In genomic region chr19:51712461-51713081, GRCh38 we compare ENCODE assay signal across 8 cellular contexts. TPM values are rescaled to one million over a fixed set of nuclear protein-coding genes. Genes with fewer than 3 reads are reported as not detected.
A peak's percentile ranks its signal among the peaks of the same experiment; 100 is the strongest.
DNase-seq lines count a peak whose midpoint lies in the region; ATAC-seq and TF ChIP-seq lines count a peak whose summit lies in the region.

No MANE protein-coding gene starts in this region.

- no peaks in the 10 kb centered on the region for H3K79me2 ChIP-seq in MM.1S (ENCODE audit: low read length)

- no peaks in the 10 kb centered on the region for H3F3A ChIP-seq in MM.1S (ENCODE audit: insufficient read depth, low read length)

- intact Hi-C loops in body of pancreas (cut with DNase I), result no loop called here
- intact Hi-C loops in naive thymus-derived CD4-positive, alpha-beta T cell (cut with micrococcal nuclease), result no loop called here

- H3K27me3 ChIP-seq in body of pancreas (no peaks in the 10 kb centered on the region), suprapubic skin (peaks cover 7% of the 10 kb centered on the region), MM.1S (replicated peaks; ENCODE audit: insufficient read depth, low read length) (no peaks in the 10 kb centered on the region)
- H3K27me3 ChIP-seq in naive thymus-derived CD4-positive, alpha-beta T cell (ENCODE audit: control insufficient read depth in 2 of 2, insufficient read depth in 2 of 2, low read length in 2 of 2), result no peaks in the 10 kb centered on the region

- no peak overlapping the region for H2AFZ ChIP-seq in MM.1S (ENCODE audit: low read length)

- no peaks in the 10 kb centered on the region for H3K36me3 Mint-ChIP-seq in neural crest cell (ENCODE audit: low read depth)
- peaks cover 0 to 12% (median 8%) of the 10 kb centered on the region in 5 donors for H3K36me3 Mint-ChIP-seq in naive thymus-derived CD4-positive, alpha-beta T cell

- H3K27me3 Mint-ChIP-seq in neural crest cell (ENCODE audit: low read depth), result peaks cover 64% of the 10 kb centered on the region
- peaks cover 0 to 19% (median 13%) of the 10 kb centered on the region in 5 donors for H3K27me3 Mint-ChIP-seq in naive thymus-derived CD4-positive, alpha-beta T cell

- CTCF ChIA-PET in naive thymus-derived CD4-positive, alpha-beta T cell (lab: Charles Lee), result no interaction called here

- no peaks in the 10 kb centered on the region for H3K36me3 ChIP-seq in body of pancreas (replicated peaks in 1 of 2; ENCODE audit: insufficient read depth in 1 of 2, low read depth in 2 of 2)
- no peaks in the 10 kb centered on the region for H3K36me3 ChIP-seq in suprapubic skin
- no peaks in the 10 kb centered on the region for H3K36me3 ChIP-seq in naive thymus-derived CD4-positive, alpha-beta T cell (ENCODE audit: control insufficient read depth in 2 of 3, insufficient read depth in 3 of 3, low read length in 3 of 3)
- no peaks in the 10 kb centered on the region for H3K36me3 ChIP-seq in MM.1S (replicated peaks; ENCODE audit: insufficient read depth, low read length)

- H3K4me1 ChIP-seq in body of pancreas, result no peaks in the 10 kb centered on the region
- peaks cover 4% of the 10 kb centered on the region for H3K4me1 ChIP-seq in suprapubic skin
- H3K4me1 ChIP-seq in naive thymus-derived CD4-positive, alpha-beta T cell (ENCODE audit: control insufficient read depth in 2 of 2, insufficient read depth in 2 of 2, low read length in 2 of 2), result no peaks in the 10 kb centered on the region
- H3K4me1 ChIP-seq in MM.1S (ENCODE audit: low read length), result no peaks in the 10 kb centered on the region

- ATAC-seq in body of pancreas, result no peak
- no peak for ATAC-seq in naive thymus-derived CD4-positive, alpha-beta T cell

- no peaks in the 10 kb centered on the region for H3K9me3 ChIP-seq in body of pancreas
- no peaks in the 10 kb centered on the region for H3K9me3 ChIP-seq in suprapubic skin
- no peaks in the 10 kb centered on the region for H3K9me3 ChIP-seq in naive thymus-derived CD4-positive, alpha-beta T cell (ENCODE audit: control insufficient read depth in 2 of 3, low read length in 3 of 3)
- no peaks in the 10 kb centered on the region for H3K9me3 ChIP-seq in MM.1S (replicated peaks; ENCODE audit: insufficient read depth, low read length)

- peak; percentile 61 for DNase-seq in GM10266 (ENCODE audit: extremely low spot score)
- peak; percentile 45 for DNase-seq in NCI-H146 (lab: John Stamatoyannopoulos, UW)
- peak in 2 of 4 donors; percentile 27 to 34 for DNase-seq in body of pancreas
- DNase-seq in neural crest cell (ENCODE audit: low read depth, low spot score), result no peak
- DNase-seq in suprapubic skin (ENCODE audit: low spot score in 2 of 2), result no peak
- DNase-seq in foreskin melanocyte, result no peak
- no peak for DNase-seq in naive thymus-derived CD4-positive, alpha-beta T cell
- no peak for DNase-seq in MM.1S

- TF ChIP-seq CTCF in GM10266 (IDR thresholded peaks at IDR 0.05; ENCODE audit: control insufficient read depth, insufficient read depth, low read depth, missing control alignments) (peak; percentile 25), body of pancreas (IDR thresholded peaks at IDR 0.05) (peak; percentile 10 to 40 (median 30)), neural crest cell (conservative IDR thresholded peaks at IDR 0.05) (peak; percentile 58), suprapubic skin (IDR thresholded peaks at IDR 0.05) (peak in 1 of 2 donors; percentile 61), MM.1S (IDR thresholded peaks at IDR 0.05; ENCODE audit: low read length) (no peak)

- no peaks in the 10 kb centered on the region for H3K4me1 Mint-ChIP-seq in neural crest cell
- H3K4me1 Mint-ChIP-seq in naive thymus-derived CD4-positive, alpha-beta T cell, result peaks cover 0 to 30% (median 9%) of the 10 kb centered on the region in 7 donors

- H3K4me3 ChIP-seq in body of pancreas (no peak overlapping the region), suprapubic skin (no peak overlapping the region), MM.1S (ENCODE audit: low read length) (no peak overlapping the region)
- H3K4me3 ChIP-seq in naive thymus-derived CD4-positive, alpha-beta T cell (ENCODE audit: low read length), result no peak overlapping the region

- H3K9me2 ChIP-seq in MM.1S (replicated peaks; ENCODE audit: insufficient read depth, low read length), result no peaks in the 10 kb centered on the region

- no peak overlapping the region for H3K4me3 Mint-ChIP-seq in neural crest cell
- no peak overlapping the region for H3K4me3 Mint-ChIP-seq in naive thymus-derived CD4-positive, alpha-beta T cell

- POLR2A ChIA-PET in naive thymus-derived CD4-positive, alpha-beta T cell (lab: Charles Lee), result interaction anchor here (1.0 kb wide), 1 partner anchor 291 kb away, joined by 3 read pairs; no protein-coding TSS in a partner anchor

- 29 to 37% methylated on average over 9 of the region's 9 CpGs for WGBS in body of pancreas, 2 donors
- WGBS in suprapubic skin, result 35% methylated on average over 9 of the region's 9 CpGs

- H3K27ac ChIP-seq in body of pancreas (no peak overlapping the region), suprapubic skin (no peak overlapping the region), MM.1S (ENCODE audit: low read length) (no peak overlapping the region)
- H3K27ac ChIP-seq in naive thymus-derived CD4-positive, alpha-beta T cell (ENCODE audit: low read depth, low read length), result no peak overlapping the region

- no peak for TF ChIP-seq EP300 in suprapubic skin (IDR thresholded peaks at IDR 0.05)

- H3K9me3 Mint-ChIP-seq in neural crest cell, result no peaks in the 10 kb centered on the region
- peaks cover 0 to 14% (median 1%) of the 10 kb centered on the region in 11 donors for H3K9me3 Mint-ChIP-seq in naive thymus-derived CD4-positive, alpha-beta T cell

- H3K4me2 ChIP-seq in MM.1S (ENCODE audit: low read depth, low read length), result no peak overlapping the region

- H3K9ac ChIP-seq in MM.1S (ENCODE audit: low read length), result no peak overlapping the region

- TF ChIP-seq POLR2A in body of pancreas (IDR thresholded peaks at IDR 0.05) (no peak), suprapubic skin (IDR thresholded peaks at IDR 0.05) (no peak)

- H3K27ac Mint-ChIP-seq in neural crest cell (ENCODE audit: unreplicated experiment), result no peak overlapping the region
- no peak overlapping the region for H3K27ac Mint-ChIP-seq in naive thymus-derived CD4-positive, alpha-beta T cell

- H4K20me1 ChIP-seq in MM.1S (ENCODE audit: insufficient read depth, low read length), result no peaks in the 10 kb centered on the region

RNA-seq across cellular contexts. Expression of gene HAS1, which starts 11.2 kb away (rescaled TPM):
- total RNA-seq in body of pancreas, result 10 to 100 TPM in 1 of 2 donors, 1 to 10 TPM in 1; 1.8 to 15.8 TPM
- total RNA-seq in neural crest cell, result not detected in 2 replicates
- 1 to 10 TPM in 3 of 4 donors, not detected in 1; 2.2 to 9.8 (median 4.4) TPM for total RNA-seq in suprapubic skin
- not detected for total RNA-seq in naive thymus-derived CD4-positive, alpha-beta T cell
- polyA plus RNA-seq in naive thymus-derived CD4-positive, alpha-beta T cell, result under 1 TPM; 0.11 to 0.90 TPM

RNA-seq across cellular contexts. Expression of gene SPACA6, which starts 19.4 kb away (rescaled TPM):
- total RNA-seq in body of pancreas (10 to 100 TPM in 1 of 2 donors, 1 to 10 TPM in 1; 7.9 to 16.3 TPM), neural crest cell (3.0 and 4.2 TPM in 2 replicates), suprapubic skin (10 to 100 TPM in 1 of 4 donors, 1 to 10 TPM in 3; 3.1 to 23.2 (median 7.8) TPM)
- 10 to 100 TPM in 1 of 5 experiments, 1 to 10 TPM in 4; 7.2 to 11.5 (median 8.0) TPM for total RNA-seq in naive thymus-derived CD4-positive, alpha-beta T cell
- polyA plus RNA-seq in naive thymus-derived CD4-positive, alpha-beta T cell, result 1 to 10 TPM; 2.0 to 4.9 TPM

RNA-seq across cellular contexts. Expression of gene FPR1, which starts 39.1 kb away (rescaled TPM):
- 1 to 10 TPM in 1 of 2 donors, not detected in 1; 4.7 TPM for total RNA-seq in body of pancreas
- not detected in 2 replicates for total RNA-seq in neural crest cell
- 1 to 10 TPM in 2 of 4 donors, under 1 TPM in 2; 0.60 to 1.7 (median 1.0) TPM for total RNA-seq in suprapubic skin
- total RNA-seq in naive thymus-derived CD4-positive, alpha-beta T cell, result 10 to 100 TPM in 1 of 5 experiments, 1 to 10 TPM in 1, under 1 TPM in 2, not detected in 1; 0.38 to 68.2 (median 3.4) TPM
- polyA plus RNA-seq in naive thymus-derived CD4-positive, alpha-beta T cell, result under 1 TPM; 0.24 to 0.30 TPM

RNA-seq across cellular contexts. Expression of gene FPR2, which starts 48.4 kb away (rescaled TPM):
- total RNA-seq in body of pancreas (under 1 TPM in 1 of 2 donors, not detected in 1; 0.78 TPM), neural crest cell (not detected in 2 replicates), suprapubic skin (under 1 TPM in 1 of 4 donors, not detected in 3; 0.34 TPM)
- 1 to 10 TPM in 1 of 5 experiments, under 1 TPM in 1, not detected in 3; 0.16 to 7.9 TPM for total RNA-seq in naive thymus-derived CD4-positive, alpha-beta T cell
- not detected for polyA plus RNA-seq in naive thymus-derived CD4-positive, alpha-beta T cell

Comparison
In these comparisons a context has a peak if more than half of its experiments do, and no peak if none do; other contexts are left out.
1. DNase-seq: peak in GM10266 (single experiment) and NCI-H146 (single experiment); none in neural crest cell (single experiment), suprapubic skin (0 of 2), foreskin melanocyte (single experiment), naive thymus-derived CD4-positive, alpha-beta T cell (0 of 9) and MM.1S (single experiment).